ENCODE assay signal across 11 cellular contexts in genomic region chr15:35874260-35874905, GRCh38.
DNase-seq lines count a peak whose midpoint lies in the region; FAIRE-seq and TF ChIP-seq lines count a peak whose summit lies in the region.
"Had no signal": no experiment of that assay in that cellular context is flagged by ENCODE, and none has a peak within 500 bp of the region (broad histone marks: within the 10 kb centered on the region; RNA-seq: fewer than 3 reads in every experiment).

No MANE protein-coding gene starts in this region.

- H3K4me3 ChIP-seq in astrocyte (ENCODE audit: insufficient read depth, low read depth, low read length) (no peak overlapping the region), keratinocyte (ENCODE audit: control insufficient read depth in 2 of 3, extremely low read depth in 1 of 3, insufficient read depth in 2 of 3, low read depth in 1 of 3, low read length in 3 of 3) (no peak overlapping the region), thyroid gland (replicated peaks in 1 of 3) (no peak overlapping the region)
- H3K4me3 ChIP-seq: Peyer's patch had no signal

- H3K9ac ChIP-seq in astrocyte (ENCODE audit: low read length): no peak overlapping the region
- H3K9ac ChIP-seq in keratinocyte (ENCODE audit: control insufficient read depth, extremely low read depth, insufficient read depth, low read length): no peak overlapping the region

- no peaks in the 10 kb centered on the region for H3K36me3 Mint-ChIP-seq in astrocyte (ENCODE audit: low read depth, unreplicated experiment)
- H3K36me3 Mint-ChIP-seq: activated naive CD4-positive, alpha-beta T cell treated with anti-CD3 and anti-CD28 coated beads, Interleukin-2, amount 10 ng/mL, durations not matched to agents 7 days and 5 days had no signal

- H3K36me3 ChIP-seq in astrocyte (ENCODE audit: insufficient read depth, low read length) (no peaks in the 10 kb centered on the region), keratinocyte (ENCODE audit: control insufficient read depth in 2 of 2, extremely low read depth in 1 of 2, insufficient read depth in 2 of 2, low read length in 2 of 2) (no peaks in the 10 kb centered on the region), thyroid gland (no peaks in the 10 kb centered on the region)
- H3K36me3 ChIP-seq: Peyer's patch had no signal

- H4K20me1 ChIP-seq in astrocyte (ENCODE audit: insufficient read depth, low read length) (no peaks in the 10 kb centered on the region), keratinocyte (ENCODE audit: control insufficient read depth, extremely low read depth, insufficient read depth, low read length) (no peaks in the 10 kb centered on the region)

- H3K79me2 ChIP-seq in astrocyte (ENCODE audit: insufficient read depth, low read length) (no peaks in the 10 kb centered on the region), keratinocyte (ENCODE audit: control insufficient read depth, insufficient read depth, low read length) (no peaks in the 10 kb centered on the region)

- peaks cover 4% of the 10 kb centered on the region for H3K4me1 Mint-ChIP-seq in astrocyte (ENCODE audit: low read depth, unreplicated experiment)
- H3K4me1 Mint-ChIP-seq: activated naive CD4-positive, alpha-beta T cell treated with anti-CD3 and anti-CD28 coated beads, Interleukin-2, amount 10 ng/mL, durations not matched to agents 7 days and 5 days had no signal

- dilution Hi-C loops in keratinocyte (cut with MboI; ENCODE audit: extremely low pct_ligation_motif_present, low sequenced_read_pairs): no loop called here

- H3K4me1 ChIP-seq in astrocyte (ENCODE audit: insufficient read depth, low read length) (no peaks in the 10 kb centered on the region), keratinocyte (ENCODE audit: control insufficient read depth, extremely low read depth, insufficient read depth, low read length) (peaks cover 13% of the 10 kb centered on the region), thyroid gland (no peaks in the 10 kb centered on the region)
- H3K4me1 ChIP-seq: Peyer's patch had no signal

- H3K27me3 ChIP-seq in astrocyte (ENCODE audit: insufficient read depth, low read length) (no peaks in the 10 kb centered on the region), keratinocyte (ENCODE audit: control insufficient read depth, extremely low read depth, insufficient read depth, low read length) (no peaks in the 10 kb centered on the region), thyroid gland (no peaks in the 10 kb centered on the region)
- H3K27me3 ChIP-seq: Peyer's patch had no signal

- H3K27ac Mint-ChIP-seq in astrocyte (ENCODE audit: unreplicated experiment): no peak overlapping the region
- H3K27ac Mint-ChIP-seq: activated naive CD4-positive, alpha-beta T cell treated with anti-CD3 and anti-CD28 coated beads, Interleukin-2, amount 10 ng/mL, durations not matched to agents 7 days and 5 days had no signal

- H3K4me3 Mint-ChIP-seq in astrocyte (ENCODE audit: unreplicated experiment): no peak overlapping the region
- H3K4me3 Mint-ChIP-seq: activated naive CD4-positive, alpha-beta T cell treated with anti-CD3 and anti-CD28 coated beads, Interleukin-2, amount 10 ng/mL, durations not matched to agents 7 days and 5 days had no signal

- H3K27ac ChIP-seq in astrocyte (ENCODE audit: low read depth, low read length) (no peak overlapping the region), keratinocyte (ENCODE audit: control insufficient read depth, insufficient read depth, low read length) (peak overlapping the region; percentile 39), thyroid gland (no peak overlapping the region)
- H3K27ac ChIP-seq: Peyer's patch had no signal

- no peaks in the 10 kb centered on the region for H3K27me3 Mint-ChIP-seq in astrocyte (ENCODE audit: low read depth, unreplicated experiment)
- H3K27me3 Mint-ChIP-seq: activated naive CD4-positive, alpha-beta T cell treated with anti-CD3 and anti-CD28 coated beads, Interleukin-2, amount 10 ng/mL, durations not matched to agents 7 days and 5 days had no signal

- no peak overlapping the region for H3K4me2 ChIP-seq in astrocyte (ENCODE audit: low read length)
- no peak overlapping the region for H3K4me2 ChIP-seq in keratinocyte (ENCODE audit: control insufficient read depth, extremely low read depth, insufficient read depth, low read depth, low read length)

- no peak overlapping the region for H2AFZ ChIP-seq in astrocyte (ENCODE audit: low read depth, low read length)
- H2AFZ ChIP-seq in keratinocyte (ENCODE audit: control insufficient read depth, low read length): no peak overlapping the region

- no peaks in the 10 kb centered on the region for H3K9me3 ChIP-seq in astrocyte (ENCODE audit: insufficient read depth, low read depth, low read length)
- H3K9me3 ChIP-seq in keratinocyte (ENCODE audit: control insufficient read depth, low read depth, low read length): no peaks in the 10 kb centered on the region
- no peaks in the 10 kb centered on the region for H3K9me3 ChIP-seq in thyroid gland
- H3K9me3 ChIP-seq: Peyer's patch had no signal

- peaks cover 2% of the 10 kb centered on the region for H3K9me3 Mint-ChIP-seq in astrocyte (ENCODE audit: unreplicated experiment)

- DNase-seq in AG09319 (ENCODE audit: extremely low read depth, low read depth) (peak; percentile 29), HTR-8/SVneo (ENCODE audit: insufficient read length, low spot score) (peak; percentile 13), astrocyte (ENCODE audit: low read depth) (peak; percentile 71), keratinocyte (ENCODE audit: low read depth, low spot score) (peak; percentile 71), NCI-H2107 (lab: John Stamatoyannopoulos, UW) (no peak), thyroid gland (no peak)
- DNase-seq in activated naive CD4-positive, alpha-beta T cell treated with Interleukin-2 at 50 U/mL for 16 hours: no peak
- no peak for DNase-seq in stimulated activated CD4-positive, alpha-beta T cell treated with anti-CD3 and anti-CD28 coated beads, Interleukin-4, amount 100 ng/mL, for 24 hours
- DNase-seq: activated naive CD4-positive, alpha-beta T cell treated with anti-CD3 and anti-CD28 coated beads, Interleukin-2, amount 10 ng/mL, durations not matched to agents 7 days and 5 days; Peyer's patch; retina had no signal

- TF ChIP-seq POLR2A in thyroid gland (IDR thresholded peaks at IDR 0.05): no peak

- H3K9me1 ChIP-seq in keratinocyte (ENCODE audit: control insufficient read depth, extremely low read depth, insufficient read depth, low read length): no peaks in the 10 kb centered on the region

- intact Hi-C loops in thyroid gland (cut with DNase I): no loop called here

- no peak for TF ChIP-seq CTCF in AG09319 (IDR thresholded peaks at IDR 0.05; ENCODE audit: low read depth, low read length)
- TF ChIP-seq CTCF in astrocyte (IDR thresholded peaks at IDR 0.05; ENCODE audit: insufficient read depth, low read depth, low read length): no peak
- no peak for TF ChIP-seq CTCF in keratinocyte (optimal IDR thresholded peaks at IDR 0.05 in 1 of 3, IDR thresholded peaks at IDR 0.05 in 1 of 3, conservative IDR thresholded peaks at IDR 0.05 in 1 of 3; ENCODE audit: extremely low read depth in 1 of 3, insufficient read depth in 2 of 3, low read length in 3 of 3)
- TF ChIP-seq CTCF in thyroid gland (IDR thresholded peaks at IDR 0.05): no peak

- FAIRE-seq in HTR-8/SVneo (lab: Jason Lieb, UNC) (no peak), astrocyte (lab: Jason Lieb, UNC) (peak; percentile 37), keratinocyte (lab: Jason Lieb, UNC) (peak; percentile 96)

Comparison
In these comparisons a context has a peak if more than half of its experiments do, and no peak if none do; other contexts are left out.
1. DNase-seq: peak in AG09319 (single experiment), HTR-8/SVneo (single experiment), astrocyte (single experiment) and keratinocyte (single experiment); none in activated naive CD4-positive, alpha-beta T cell treated with Interleukin-2 at 50 U/mL for 16 hours (single experiment), NCI-H2107 (single experiment), thyroid gland (0 of 2) and stimulated activated CD4-positive, alpha-beta T cell treated with anti-CD3 and anti-CD28 coated beads, Interleukin-4, amount 100 ng/mL, for 24 hours (single experiment).